ENCODE assay signal across 1 cellular context in genomic region chr17:37708008-37708615, GRCh38.
TF ChIP-seq lines count a peak whose summit lies in the region.

No MANE protein-coding gene starts in this region.

TF ChIP-seq in HepG2, 621 proteins besides CTCF, POLR2A, EP300 and RAD21 (continued from another document and continues in another):
- TF ChIP-seq ZNF207 (IDR thresholded peaks at IDR 0.05; ENCODE audit: borderline replicate concordance) (no peak), JUN (CRISPR knock-in tag; IDR thresholded peaks at IDR 0.05) (no peak), HOXD1 (CRISPR knock-in tag; IDR thresholded peaks at IDR 0.05) (no peak; the same call in 1 of the 2 replicates), NFYC (CRISPR knock-in tag; IDR thresholded peaks at IDR 0.05) (no peak), PBX2 (CRISPR knock-in tag; IDR thresholded peaks at IDR 0.05) (no peak), ZNF431 (CRISPR knock-in tag; IDR thresholded peaks at IDR 0.05; ENCODE audit: borderline replicate concordance, low read depth) (0 out of 2 replicates have a peak, but pooled peaks have one; percentile 24), ZFX (CRISPR knock-in tag; IDR thresholded peaks at IDR 0.05; ENCODE audit: low read depth) (peak; percentile 69), ZNF652 (CRISPR knock-in tag; IDR thresholded peaks at IDR 0.05; ENCODE audit: borderline replicate concordance, low read depth) (no peak), PITX1 (CRISPR knock-in tag; IDR thresholded peaks at IDR 0.05) (no peak), MBD4 (IDR thresholded peaks at IDR 0.05; ENCODE audit: borderline replicate concordance, low read length) (no peak), SMC3 (IDR thresholded peaks at IDR 0.05; ENCODE audit: low read length) (no peak), PAX8 (CRISPR knock-in tag; IDR thresholded peaks at IDR 0.05; ENCODE audit: borderline replicate concordance) (no peak), ZNF205 (CRISPR knock-in tag; IDR thresholded peaks at IDR 0.05) (no peak), HMG20B (CRISPR knock-in tag; conservative IDR thresholded peaks at IDR 0.05) (0 out of 2 replicates have a peak, but pooled peaks have one; percentile 31), CENPX (CRISPR knock-in tag; IDR thresholded peaks at IDR 0.05) (no peak), NFYB (CRISPR knock-in tag; IDR thresholded peaks at IDR 0.05) (no peak), CEBPZ (IDR thresholded peaks at IDR 0.05; ENCODE audit: low read length) (no peak), ELF4 (CRISPR knock-in tag; IDR thresholded peaks at IDR 0.05; ENCODE audit: borderline replicate concordance) (no peak), ZMYM2 (CRISPR knock-in tag; IDR thresholded peaks at IDR 0.05) (no peak), NR0B2 (CRISPR knock-in tag; IDR thresholded peaks at IDR 0.05) (no peak), ZNF18 (CRISPR knock-in tag; IDR thresholded peaks at IDR 0.05; ENCODE audit: insufficient replicate concordance) (no peak), HDAC6 (IDR thresholded peaks at IDR 0.05; ENCODE audit: low read depth, low read length) (no peak), ZNF691 (CRISPR knock-in tag; IDR thresholded peaks at IDR 0.05; ENCODE audit: borderline replicate concordance, low read depth) (no peak), TEAD2 (CRISPR knock-in tag; IDR thresholded peaks at IDR 0.05) (no peak), HMG20A (CRISPR knock-in tag; IDR thresholded peaks at IDR 0.05; ENCODE audit: borderline replicate concordance) (peak; percentile 54; the same call in 1 of the 2 replicates), NKX3-1 (CRISPR knock-in tag; IDR thresholded peaks at IDR 0.05) (no peak), ZBTB7B (CRISPR knock-in tag; IDR thresholded peaks at IDR 0.05) (0 out of 2 replicates have a peak, but pooled peaks have one; percentile 25), MED1 (CRISPR knock-in tag; IDR thresholded peaks at IDR 0.05) (peak; percentile 55; the same call in 1 of the 2 replicates), ZSCAN9 (CRISPR knock-in tag; IDR thresholded peaks at IDR 0.05; ENCODE audit: borderline replicate concordance) (0 out of 2 replicates have a peak, but pooled peaks have one; percentile 43), CAMTA2 (CRISPR knock-in tag; IDR thresholded peaks at IDR 0.05; ENCODE audit: borderline replicate concordance) (no peak), ZNF839 (CRISPR knock-in tag; IDR thresholded peaks at IDR 0.05; ENCODE audit: borderline replicate concordance) (no peak), SNAI1 (CRISPR knock-in tag; IDR thresholded peaks at IDR 0.05; ENCODE audit: borderline replicate concordance) (no peak), GABPA (IDR thresholded peaks at IDR 0.05; ENCODE audit: low read depth, low read length) (no peak), GABPA (CRISPR knock-in tag; IDR thresholded peaks at IDR 0.05; ENCODE audit: low read depth) (0 out of 2 replicates have a peak, but pooled peaks have one; percentile 2), PHF20 (CRISPR knock-in tag; IDR thresholded peaks at IDR 0.05) (no peak), PLSCR1 (CRISPR knock-in tag; IDR thresholded peaks at IDR 0.05; ENCODE audit: borderline replicate concordance) (no peak), ZNF891 (CRISPR knock-in tag; IDR thresholded peaks at IDR 0.05) (no peak), SAFB2 (CRISPR knock-in tag; IDR thresholded peaks at IDR 0.05; ENCODE audit: borderline replicate concordance, low read depth) (no peak; the same call in 1 of the 2 replicates)
- TF ChIP-seq, protein P1, sequence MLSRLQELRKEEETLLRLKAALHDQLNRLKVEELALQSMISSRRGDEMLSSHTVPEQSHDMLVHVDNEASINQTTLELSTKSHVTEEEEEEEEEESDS (CRISPR knock-in tag; IDR thresholded peaks at IDR 0.05; ENCODE audit: borderline replicate concordance) = no peak; the same call in 1 of the 2 replicates
- TF ChIP-seq, protein P2, sequence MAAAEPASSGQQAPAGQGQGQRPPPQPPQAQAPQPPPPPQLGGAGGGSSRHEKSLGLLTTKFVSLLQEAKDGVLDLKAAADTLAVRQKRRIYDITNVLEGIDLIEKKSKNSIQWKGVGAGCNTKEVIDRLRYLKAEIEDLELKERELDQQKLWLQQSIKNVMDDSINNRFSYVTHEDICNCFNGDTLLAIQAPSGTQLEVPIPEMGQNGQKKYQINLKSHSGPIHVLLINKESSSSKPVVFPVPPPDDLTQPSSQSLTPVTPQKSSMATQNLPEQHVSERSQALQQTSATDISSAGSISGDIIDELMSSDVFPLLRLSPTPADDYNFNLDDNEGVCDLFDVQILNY (CRISPR knock-in tag; conservative IDR thresholded peaks at IDR 0.05) = no peak
- TF ChIP-seq, protein P3, sequence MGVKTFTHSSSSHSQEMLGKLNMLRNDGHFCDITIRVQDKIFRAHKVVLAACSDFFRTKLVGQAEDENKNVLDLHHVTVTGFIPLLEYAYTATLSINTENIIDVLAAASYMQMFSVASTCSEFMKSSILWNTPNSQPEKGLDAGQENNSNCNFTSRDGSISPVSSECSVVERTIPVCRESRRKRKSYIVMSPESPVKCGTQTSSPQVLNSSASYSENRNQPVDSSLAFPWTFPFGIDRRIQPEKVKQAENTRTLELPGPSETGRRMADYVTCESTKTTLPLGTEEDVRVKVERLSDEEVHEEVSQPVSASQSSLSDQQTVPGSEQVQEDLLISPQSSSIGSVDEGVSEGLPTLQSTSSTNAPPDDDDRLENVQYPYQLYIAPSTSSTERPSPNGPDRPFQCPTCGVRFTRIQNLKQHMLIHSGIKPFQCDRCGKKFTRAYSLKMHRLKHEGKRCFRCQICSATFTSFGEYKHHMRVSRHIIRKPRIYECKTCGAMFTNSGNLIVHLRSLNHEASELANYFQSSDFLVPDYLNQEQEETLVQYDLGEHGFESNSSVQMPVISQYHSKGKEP (CRISPR knock-in tag; IDR thresholded peaks at IDR 0.05) = no peak
- TF ChIP-seq, protein P4, sequence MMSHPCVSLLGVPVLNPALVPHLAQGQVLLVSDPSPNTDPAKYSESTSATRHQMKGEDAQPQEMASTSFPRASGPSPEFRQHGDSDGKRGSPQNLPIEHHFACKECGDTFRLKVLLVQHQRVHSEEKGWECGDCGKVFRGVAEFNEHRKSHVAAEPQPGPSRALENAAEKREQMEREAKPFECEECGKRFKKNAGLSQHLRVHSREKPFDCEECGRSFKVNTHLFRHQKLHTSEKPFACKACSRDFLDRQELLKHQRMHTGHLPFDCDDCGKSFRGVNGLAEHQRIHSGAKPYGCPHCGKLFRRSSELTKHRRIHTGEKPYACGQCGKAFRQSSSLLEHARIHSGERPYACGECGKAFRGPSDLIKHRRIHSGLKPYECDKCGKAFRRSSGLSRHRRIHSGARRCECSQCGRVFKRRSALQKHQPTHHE (CRISPR knock-in tag; IDR thresholded peaks at IDR 0.05; ENCODE audit: borderline replicate concordance) = no peak
- TF ChIP-seq, protein P5, sequence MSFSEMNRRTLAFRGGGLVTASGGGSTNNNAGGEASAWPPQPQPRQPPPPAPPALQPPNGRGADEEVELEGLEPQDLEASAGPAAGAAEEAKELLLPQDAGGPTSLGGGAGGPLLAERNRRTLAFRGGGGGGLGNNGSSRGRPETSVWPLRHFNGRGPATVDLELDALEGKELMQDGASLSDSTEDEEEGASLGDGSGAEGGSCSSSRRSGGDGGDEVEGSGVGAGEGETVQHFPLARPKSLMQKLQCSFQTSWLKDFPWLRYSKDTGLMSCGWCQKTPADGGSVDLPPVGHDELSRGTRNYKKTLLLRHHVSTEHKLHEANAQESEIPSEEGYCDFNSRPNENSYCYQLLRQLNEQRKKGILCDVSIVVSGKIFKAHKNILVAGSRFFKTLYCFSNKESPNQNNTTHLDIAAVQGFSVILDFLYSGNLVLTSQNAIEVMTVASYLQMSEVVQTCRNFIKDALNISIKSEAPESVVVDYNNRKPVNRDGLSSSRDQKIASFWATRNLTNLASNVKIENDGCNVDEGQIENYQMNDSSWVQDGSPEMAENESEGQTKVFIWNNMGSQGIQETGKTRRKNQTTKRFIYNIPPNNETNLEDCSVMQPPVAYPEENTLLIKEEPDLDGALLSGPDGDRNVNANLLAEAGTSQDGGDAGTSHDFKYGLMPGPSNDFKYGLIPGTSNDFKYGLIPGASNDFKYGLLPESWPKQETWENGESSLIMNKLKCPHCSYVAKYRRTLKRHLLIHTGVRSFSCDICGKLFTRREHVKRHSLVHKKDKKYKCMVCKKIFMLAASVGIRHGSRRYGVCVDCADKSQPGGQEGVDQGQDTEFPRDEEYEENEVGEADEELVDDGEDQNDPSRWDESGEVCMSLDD (CRISPR knock-in tag; IDR thresholded peaks at IDR 0.05; ENCODE audit: borderline replicate concordance) = no peak
- TF ChIP-seq, protein P6, sequence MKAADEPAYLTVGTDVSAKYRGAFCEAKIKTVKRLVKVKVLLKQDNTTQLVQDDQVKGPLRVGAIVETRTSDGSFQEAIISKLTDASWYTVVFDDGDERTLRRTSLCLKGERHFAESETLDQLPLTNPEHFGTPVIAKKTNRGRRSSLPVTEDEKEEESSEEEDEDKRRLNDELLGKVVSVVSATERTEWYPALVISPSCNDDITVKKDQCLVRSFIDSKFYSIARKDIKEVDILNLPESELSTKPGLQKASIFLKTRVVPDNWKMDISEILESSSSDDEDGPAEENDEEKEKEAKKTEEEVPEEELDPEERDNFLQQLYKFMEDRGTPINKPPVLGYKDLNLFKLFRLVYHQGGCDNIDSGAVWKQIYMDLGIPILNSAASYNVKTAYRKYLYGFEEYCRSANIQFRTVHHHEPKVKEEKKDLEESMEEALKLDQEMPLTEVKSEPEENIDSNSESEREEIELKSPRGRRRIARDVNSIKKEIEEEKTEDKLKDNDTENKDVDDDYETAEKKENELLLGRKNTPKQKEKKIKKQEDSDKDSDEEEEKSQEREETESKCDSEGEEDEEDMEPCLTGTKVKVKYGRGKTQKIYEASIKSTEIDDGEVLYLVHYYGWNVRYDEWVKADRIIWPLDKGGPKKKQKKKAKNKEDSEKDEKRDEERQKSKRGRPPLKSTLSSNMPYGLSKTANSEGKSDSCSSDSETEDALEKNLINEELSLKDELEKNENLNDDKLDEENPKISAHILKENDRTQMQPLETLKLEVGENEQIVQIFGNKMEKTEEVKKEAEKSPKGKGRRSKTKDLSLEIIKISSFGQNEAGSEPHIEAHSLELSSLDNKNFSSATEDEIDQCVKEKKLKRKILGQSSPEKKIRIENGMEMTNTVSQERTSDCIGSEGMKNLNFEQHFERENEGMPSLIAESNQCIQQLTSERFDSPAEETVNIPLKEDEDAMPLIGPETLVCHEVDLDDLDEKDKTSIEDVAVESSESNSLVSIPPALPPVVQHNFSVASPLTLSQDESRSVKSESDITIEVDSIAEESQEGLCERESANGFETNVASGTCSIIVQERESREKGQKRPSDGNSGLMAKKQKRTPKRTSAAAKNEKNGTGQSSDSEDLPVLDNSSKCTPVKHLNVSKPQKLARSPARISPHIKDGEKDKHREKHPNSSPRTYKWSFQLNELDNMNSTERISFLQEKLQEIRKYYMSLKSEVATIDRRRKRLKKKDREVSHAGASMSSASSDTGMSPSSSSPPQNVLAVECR (CRISPR knock-in tag; IDR thresholded peaks at IDR 0.05; ENCODE audit: borderline replicate concordance) = no peak
